Comparison of ENCODE assay signal across 17 cellular contexts in genomic region chr15:91196768-91197167, GRCh38.
"Had no signal": no experiment of that assay in that cellular context is flagged by ENCODE, and none has a peak within 500 bp of the region (broad histone marks: within the 10 kb centered on the region; RNA-seq: fewer than 3 reads in every experiment).

No MANE protein-coding gene starts in this region.

- DNase-seq: activated CD4-positive, alpha-beta T cell treated with anti-CD3 and anti-CD28 coated beads, Interleukin-2, amount 10 ng/mL, durations not matched to agents 24 days and 14 days; activated CD4-positive, CD25-positive, alpha-beta regulatory T cell; activated CD8-positive, alpha-beta memory T cell treated with anti-CD3 and anti-CD28 coated beads for 24 hours; activated gamma-delta T cell treated with Interleukin-2 at 50 U/mL for 16 hours; amygdala; body of pancreas; central memory CD4-positive, alpha-beta T cell; cortex of kidney; effector CD8-positive, alpha-beta T cell; foreskin melanocyte; kidney glomerular epithelial cell; left ventricle myocardium superior; mesenchymal stem cell; naive thymus-derived CD8-positive, alpha-beta T cell; posterior cingulate gyrus; retina; stimulated activated CD4-positive, alpha-beta T cell treated with anti-CD3 and anti-CD28 coated beads, Interleukin-12 subunit alpha, Interleukin-12 subunit beta, amount 100 ng/mL, for 4 hours had no signal

- H3K4me3 ChIP-seq: body of pancreas had no signal

- H3K27me3 ChIP-seq: body of pancreas had no signal
